In the genomic region with DNA sequence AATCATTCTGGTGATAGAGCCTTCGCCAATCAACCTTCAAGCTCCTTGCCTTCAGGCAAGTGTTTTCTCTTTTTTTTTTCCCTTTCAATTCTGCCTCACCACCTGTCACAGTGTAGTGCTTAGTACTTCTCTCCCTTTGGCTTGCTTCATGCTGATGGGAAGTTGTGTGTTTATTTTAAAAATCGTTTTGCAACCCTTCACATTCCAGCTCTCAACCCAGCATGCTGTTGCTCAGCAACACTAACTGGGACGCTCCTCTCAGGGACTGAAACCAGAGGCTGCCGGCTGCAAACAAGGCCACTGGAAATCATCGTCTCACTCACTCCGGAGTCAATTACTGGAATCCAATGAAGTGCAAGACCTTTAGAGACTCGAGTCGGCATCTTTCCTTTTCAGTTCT, we compare ENCODE assay signal across 10 cellular contexts.
DNase-seq lines count a peak whose midpoint lies in the region; TF ChIP-seq lines count a peak whose summit lies in the region.
"Had no signal": no experiment of that assay in that cellular context is flagged by ENCODE, and none has a peak within 500 bp of the region (broad histone marks: within the 10 kb centered on the region; RNA-seq: fewer than 3 reads in every experiment).

No MANE protein-coding gene starts in this region.

- H3K36me3 ChIP-seq in A673 (ENCODE audit: insufficient read depth, low read length, poor library complexity, severe bottlenecking): no peaks in the 10 kb centered on the region
- H3K36me3 ChIP-seq: vagina had no signal

- no peak overlapping the region for H3K27ac ChIP-seq in A673 (ENCODE audit: low read depth, low read length, poor library complexity, severe bottlenecking)
- H3K27ac ChIP-seq: vagina had no signal

- no peaks in the 10 kb centered on the region for H3K9me3 ChIP-seq in A673 (ENCODE audit: low read depth, low read length, poor library complexity, severe bottlenecking)
- H3K9me3 ChIP-seq: vagina had no signal

- no TSS peak for BruUV-seq in A673 (replicated peaks; lab: Mats Ljungman, UMichigan)

- H3K4me1 ChIP-seq in A673 (ENCODE audit: insufficient read depth, low read length, poor library complexity, severe bottlenecking): peaks cover 33% of the 10 kb centered on the region
- H3K4me1 ChIP-seq: vagina had no signal

- no peak overlapping the region for H3K4me3 ChIP-seq in A673 (ENCODE audit: low read depth, low read length, poor library complexity, severe bottlenecking)
- H3K4me3 ChIP-seq: vagina had no signal

- POLR2A ChIA-PET in A673 (lab: Charles Lee; ENCODE audit: low non-redundant PET): no interaction called here

- TF ChIP-seq CTCF in GM13977 (IDR thresholded peaks at IDR 0.05; ENCODE audit: extremely low read depth, insufficient read depth, missing control alignments) (no peak), A673 (conservative IDR thresholded peaks at IDR 0.05; ENCODE audit: low read depth, low read length) (no peak)

- CTCF ChIA-PET in A673 (lab: Charles Lee): no interaction called here

- H3K27me3 ChIP-seq in A673 (replicated peaks; ENCODE audit: insufficient read depth, low read depth, low read length, poor library complexity): no peaks in the 10 kb centered on the region
- H3K27me3 ChIP-seq: vagina had no signal

- in situ Hi-C loops in ACHN (cut with HindIII; ENCODE audit: low pct_ligation_motif_present, low pct_unique_long_range_greater_than_20kb, low sequenced_read_pairs) (no loop called here), GM13977 (cut with MboI; ENCODE audit: low pct_unique_long_range_greater_than_20kb, low sequenced_read_pairs, unreplicated experiment) (no loop called here)

- intact Hi-C loops in A673 (cut with micrococcal nuclease; ENCODE audit: unreplicated experiment): no loop called here

- DNase-seq in ACHN (peak; percentile 4), NCI-H146 (lab: John Stamatoyannopoulos, UW) (peak; percentile 87), cerebellum (ENCODE audit: low spot score) (peak; percentile 2), lung microvascular endothelial cell (ENCODE audit: low read depth in 2 of 2) (peak; percentile 46 to 84), GM13977 (ENCODE audit: low spot score) (no peak), A673 (ENCODE audit: low spot score) (no peak), COLO829 (ENCODE audit: low spot score) (no peak)
- DNase-seq in central memory CD4-positive, alpha-beta T cell: no peak
- DNase-seq: CD4-positive, CD25-positive, alpha-beta regulatory T cell had no signal

Comparison
In these comparisons a context has a peak if more than half of its experiments do, and no peak if none do; other contexts are left out.
1. DNase-seq: peak in ACHN (single experiment), NCI-H146 (single experiment), cerebellum (single experiment) and lung microvascular endothelial cell (2 of 2); none in GM13977 (single experiment), A673 (single experiment), COLO829 (single experiment) and central memory CD4-positive, alpha-beta T cell (single experiment).